ENCODE assay signal across 8 cellular contexts in genomic region chr17:7022791-7023571, GRCh38. TPM values are rescaled to one million over a fixed set of nuclear protein-coding genes. Genes with fewer than 3 reads are reported as not detected.
DNase-seq lines count a peak whose midpoint lies in the region; ATAC-seq and TF ChIP-seq lines count a peak whose summit lies in the region.

TSS of gene BCL6B (plus strand) at chr17:7023050. CDS start at chr17:7023672, 622 bp downstream.

- H3K27me3 ChIP-seq in ectodermal cell (ENCODE audit: control insufficient read depth, insufficient read depth, low read length, poor library complexity, severe bottlenecking) (peaks cover 47% of the 10 kb centered on the region), mononuclear cell (ENCODE audit: insufficient read depth, low read length) (peaks cover 6% of the 10 kb centered on the region)

- H3K36me3 ChIP-seq in ectodermal cell (ENCODE audit: control insufficient read depth, insufficient read depth, low read length) = no peaks in the 10 kb centered on the region

- peak within 1 kb of the TSS; percentile 22 for H3K4me3 ChIP-seq in ectodermal cell (ENCODE audit: insufficient read depth, low read depth, low read length)
- H3K4me3 ChIP-seq in mononuclear cell (ENCODE audit: low read length) = peak within 1 kb of the TSS; percentile 21

- no peaks in the 10 kb centered on the region for H3K9me3 ChIP-seq in ectodermal cell (ENCODE audit: control insufficient read depth, low read length)
- no peaks in the 10 kb centered on the region for H3K9me3 ChIP-seq in mononuclear cell (ENCODE audit: low read depth, low read length)

- DNase-seq in NCI-H345 treated with DMSO at 0.1 percent for 48 hours (lab: John Stamatoyannopoulos, UW; ENCODE audit: unreplicated experiment) (peak; percentile 15), NCI-H526 (lab: John Stamatoyannopoulos, UW) (no peak), DMS 273 (lab: John Stamatoyannopoulos, UW; ENCODE audit: unreplicated experiment) (no peak), NCI-H146 (lab: John Stamatoyannopoulos, UW) (no peak)

- H3K27ac ChIP-seq in 22Rv1 (peak within 1 kb of the TSS; percentile 93), ectodermal cell (ENCODE audit: insufficient read depth, low read depth, low read length, poor library complexity, severe bottlenecking) (no peak within 1 kb of the TSS)

- no peak for TF ChIP-seq CTCF in 22Rv1 (IDR thresholded peaks at IDR 0.05)

- no peaks in the 10 kb centered on the region for H3K4me1 ChIP-seq in ectodermal cell (ENCODE audit: control insufficient read depth, insufficient read depth, low read length)
- H3K4me1 ChIP-seq in mononuclear cell (ENCODE audit: insufficient read depth, low read length) = peaks cover 36% of the 10 kb centered on the region

- 48 to 51% methylated on average over 44 to 46 of the region's 46 CpGs for WGBS in ectodermal cell, 2 experiments

- no peak for ATAC-seq in HG02798 (IDR thresholded peaks at IDR 0.05; ENCODE audit: poor library complexity, unreplicated experiment)

RNA-seq across cellular contexts. Expression of gene BCL6B, which starts in this region (rescaled TPM):
- polyA plus RNA-seq in ectodermal cell (2013, experiment 1 of 4) = 6.3 TPM
- polyA plus RNA-seq in ectodermal cell (2013, experiment 2 of 4) = 2.7 TPM
- polyA plus RNA-seq in ectodermal cell (2013, experiment 3 of 4) = 2.5 TPM
- 2.6 TPM for polyA plus RNA-seq in ectodermal cell (2013, experiment 4 of 4)
- not detected for total RNA-seq in mononuclear cell
